In genomic region chr16:85332175-85332574, GRCh38 we compare ENCODE assay signal across 18 cellular contexts.
"Had no signal": no experiment of that assay in that cellular context is flagged by ENCODE, and none has a peak within 500 bp of the region (broad histone marks: within the 10 kb centered on the region; RNA-seq: fewer than 3 reads in every experiment).

No MANE protein-coding gene starts in this region.

- H3K27me3 Mint-ChIP-seq: activated CD8-positive, alpha-beta T cell treated with anti-CD3 and anti-CD28 coated beads for 36 hours had no signal

- H3K9me3 Mint-ChIP-seq: activated CD4-positive, alpha-beta T cell treated with anti-CD3 and anti-CD28 coated beads, Interleukin-2, amount 10 ng/mL, durations not matched to agents 24 days and 14 days; activated CD8-positive, alpha-beta T cell treated with anti-CD3 and anti-CD28 coated beads for 36 hours; activated naive CD8-positive, alpha-beta T cell treated with anti-CD3 and anti-CD28 coated beads, Interleukin-2, amount 50 U/mL, for 24 hours; activated T-helper 1 cell treated with anti-CD3 and anti-CD28 coated beads, Interleukin-12 subunit alpha, Interleukin-12 subunit beta, Interleukin-2, Interleukin-4 antibody, amounts not matched to agents 30 ng/mL and 10 ng/mL and 1 ng/mL, durations not matched to agents 14 hours and 24 hours and 36 hours had no signal

- DNase-seq: activated CD4-positive, alpha-beta T cell treated with anti-CD3 and anti-CD28 coated beads, Interleukin-2, amount 10 ng/mL, durations not matched to agents 24 days and 14 days; activated CD8-positive, alpha-beta T cell treated with anti-CD3 and anti-CD28 coated beads for 36 hours; activated gamma-delta T cell; activated naive CD4-positive, alpha-beta T cell treated with anti-CD3 and anti-CD28 coated beads, Interleukin-2, amount 50 U/mL, for 16 hours; activated naive CD8-positive, alpha-beta T cell treated with anti-CD3 and anti-CD28 coated beads, Interleukin-2, amount 50 U/mL, for 24 hours; cortex of kidney; kidney glomerular epithelial cell; left ventricle myocardium superior; mammary epithelial cell; retina; spleen; stimulated activated CD4-positive, alpha-beta T cell treated with anti-CD3 and anti-CD28 coated beads, Interleukin-4, amount 100 ng/mL, for 1 hour; stimulated activated naive CD4-positive, alpha-beta T cell treated with Interleukin-2 at 50 U/mL for 16 hours; upper lobe of right lung had no signal

- H3K36me3 ChIP-seq: heart left ventricle, spleen, upper lobe of right lung had no signal

- ATAC-seq: activated CD4-positive, CD25-positive, alpha-beta regulatory T cell treated with anti-CD3 and anti-CD28 coated beads, Interleukin-2, amount 50 U/mL, for 24 hours; activated CD8-positive, alpha-beta T cell treated with anti-CD3 and anti-CD28 coated beads for 36 hours; activated naive CD8-positive, alpha-beta T cell treated with anti-CD3 and anti-CD28 coated beads, Interleukin-2, amount 50 U/mL, for 24 hours; heart left ventricle; left ventricle myocardium superior; upper lobe of right lung had no signal

- H3K9me3 ChIP-seq: heart left ventricle, spleen, upper lobe of right lung had no signal

- H3K4me3 ChIP-seq: heart left ventricle, spleen, upper lobe of right lung had no signal

- H3K27ac ChIP-seq: epithelial cell of prostate, heart left ventricle, spleen, upper lobe of right lung had no signal

- H3K27me3 ChIP-seq: upper lobe of right lung had no signal

- H3K4me3 Mint-ChIP-seq: activated CD4-positive, alpha-beta T cell treated with anti-CD3 and anti-CD28 coated beads, Interleukin-2, amount 10 ng/mL, durations not matched to agents 24 days and 14 days; activated CD8-positive, alpha-beta T cell treated with anti-CD3 and anti-CD28 coated beads for 36 hours; activated naive CD8-positive, alpha-beta T cell treated with anti-CD3 and anti-CD28 coated beads, Interleukin-2, amount 50 U/mL, for 24 hours; activated T-helper 1 cell treated with anti-CD3 and anti-CD28 coated beads, Interleukin-12 subunit alpha, Interleukin-12 subunit beta, Interleukin-2, Interleukin-4 antibody, amounts not matched to agents 30 ng/mL and 10 ng/mL and 1 ng/mL, durations not matched to agents 14 hours and 24 hours and 36 hours had no signal

- H3K27ac Mint-ChIP-seq: activated CD4-positive, alpha-beta T cell treated with anti-CD3 and anti-CD28 coated beads, Interleukin-2, amount 10 ng/mL, durations not matched to agents 24 days and 14 days; activated CD8-positive, alpha-beta T cell treated with anti-CD3 and anti-CD28 coated beads for 36 hours; activated naive CD8-positive, alpha-beta T cell treated with anti-CD3 and anti-CD28 coated beads, Interleukin-2, amount 50 U/mL, for 24 hours; activated T-helper 1 cell treated with anti-CD3 and anti-CD28 coated beads, Interleukin-12 subunit alpha, Interleukin-12 subunit beta, Interleukin-2, Interleukin-4 antibody, amounts not matched to agents 30 ng/mL and 10 ng/mL and 1 ng/mL, durations not matched to agents 14 hours and 24 hours and 36 hours had no signal
